ENCODE assay signal across 8 cellular contexts in genomic region chr17:81711814-81712467, GRCh38. TPM values are rescaled to one million over a fixed set of nuclear protein-coding genes. Genes with fewer than 3 reads are reported as not detected.
A peak's percentile ranks its signal among the peaks of the same experiment; 100 is the strongest.
DNase-seq lines count a peak whose midpoint lies in the region; ATAC-seq and TF ChIP-seq lines count a peak whose summit lies in the region.

SLC25A10 (plus strand) TSS chr17:81712284; CDS start chr17:81712427, 143 bp downstream.

- peak within 1 kb of the TSS; percentile 38 for H3K9ac ChIP-seq in rectal smooth muscle tissue (ENCODE audit: low read length)

- H3K27ac ChIP-seq in rectal smooth muscle tissue (ENCODE audit: low read depth, low read length) (no peak within 1 kb of the TSS), uterus (no peak within 1 kb of the TSS)

- no peaks in the 10 kb centered on the region for H3K27me3 ChIP-seq in rectal smooth muscle tissue (ENCODE audit: control insufficient read depth, insufficient read depth, low read length)
- no peaks in the 10 kb centered on the region for H3K27me3 ChIP-seq in uterus

- ATAC-seq in HG02588 (IDR thresholded peaks at IDR 0.05; ENCODE audit: unreplicated experiment), result peak; percentile 56

- DNase-seq in GM04504 (ENCODE audit: low read depth), result peak; percentile 41
- DNase-seq in NCI-H187 (lab: John Stamatoyannopoulos, UW), result peak; percentile 61 to 76
- peak in 42 of 56 donors; percentile 11 to 84 (median 60) for DNase-seq in amygdala (lab: John Stamatoyannopoulos, UW)
- peak; percentile 92 for DNase-seq in hepatic stellate cell (ENCODE audit: low spot score)
- peak; percentile 51 to 67 for DNase-seq in uterus

- peak in 3 of 4 experiments; percentile 16 to 58 (median 33) for TF ChIP-seq CTCF in uterus (IDR thresholded peaks at IDR 0.05)

- intact Hi-C loops in T-helper 2 cell treated with Interferon-gamma antibody and Interleukin-4, amounts not matched to agents 100 ng/mL and 5 ng/mL, for 36 hours (cut with micrococcal nuclease), result loop anchor here (1.0 to 5.0 kb wide), 3 partner anchors 9 to 150 kb away; partner anchors contain the start of genes MCRIP1, MRPL12 and P4HB
- intact Hi-C loops in uterus (cut with DNase I; ENCODE audit: low total_unique reads), result no loop called here

- H3K4me3 ChIP-seq in rectal smooth muscle tissue (ENCODE audit: low read length) (peak within 1 kb of the TSS; percentile 75), uterus (peak within 1 kb of the TSS; percentile 31 to 67)

- no peaks in the 10 kb centered on the region for H3K9me3 ChIP-seq in uterus

- H3K4me1 ChIP-seq in rectal smooth muscle tissue (ENCODE audit: control insufficient read depth, insufficient read depth, low read length), result peaks cover 11% of the 10 kb centered on the region
- H3K4me1 ChIP-seq in uterus, result peaks cover 0 to 14% of the 10 kb centered on the region in 2 donors

- H3K36me3 ChIP-seq in rectal smooth muscle tissue (ENCODE audit: control insufficient read depth, insufficient read depth, low read length) (no peaks in the 10 kb centered on the region), uterus (no peaks in the 10 kb centered on the region)

- TF ChIP-seq POLR2A in uterus (IDR thresholded peaks at IDR 0.05), result peak; percentile 4 to 40

RNA-seq across cellular contexts. Expression of gene SLC25A10, which starts in this region (rescaled TPM):
- total RNA-seq in T-helper 2 cell treated with Interferon-gamma antibody and Interleukin-4, amounts not matched to agents 100 ng/mL and 5 ng/mL, for 36 hours, result 33.5 and 36.6 TPM in 2 replicates
- total RNA-seq in uterus, result 10 to 100 TPM in 1 of 4 donors, 1 to 10 TPM in 2, not detected in 1; 5.6 to 11.3 (median 7.6) TPM

Comparison
In these comparisons a context has a peak if more than half of its experiments do, and no peak if none do; other contexts are left out.
1. DNase-seq: peak in every context shown above with its lines; median percentile 92 in hepatic stellate cell; 68 in NCI-H187; 60 in amygdala; 59 in uterus; 41 in GM04504.